ENCODE assay signal across 8 cellular contexts in genomic region chr12:96399919-96400630, GRCh38. TPM values are rescaled to one million over a fixed set of nuclear protein-coding genes. Genes with fewer than 3 reads are reported as not detected.
DNase-seq lines count a peak whose midpoint lies in the region; ATAC-seq and TF ChIP-seq lines count a peak whose summit lies in the region.

TSS of gene CDK17 (minus strand) at chr12:96400439. CDS start at chr12:96334836, 65,603 bp downstream.

- no TSS peak for BruUV-seq in PC-3 (replicated peaks; lab: Mats Ljungman, UMichigan)

- no peaks in the 10 kb centered on the region for H3K9me2 ChIP-seq in PC-3 (replicated peaks; ENCODE audit: low read length)

- POLR2A ChIA-PET in PC-3 (lab: Charles Lee; ENCODE audit: unreplicated experiment), result no interaction called here

- intact Hi-C loops in PC-3 (cut with micrococcal nuclease), result loop anchor here (1.0 to 5.0 kb wide), 7 partner anchors 53 to 338 kb away; no protein-coding TSS in a partner anchor

- peaks cover 51% of the 10 kb centered on the region for H3K4me1 Mint-ChIP-seq in activated T-cell treated with anti-CD3 and anti-CD28 coated beads, Interleukin-2, amount 50 U/mL, for 24 hours (ENCODE audit: low read depth)

- H3K4me3 Mint-ChIP-seq in activated T-cell treated with anti-CD3 and anti-CD28 coated beads, Interleukin-2, amount 50 U/mL, for 24 hours, result peak within 1 kb of the TSS; percentile 88

- H3K36me3 ChIP-seq in PC-3 (ENCODE audit: low read depth, low read length), result no peaks in the 10 kb centered on the region

- H3K4me2 ChIP-seq in PC-3 (ENCODE audit: low read length), result peak within 1 kb of the TSS; percentile 95

- 0 out of 2 replicates have a peak, but pooled peaks have one; percentile 16 for TF ChIP-seq CTCF in PC-3 (conservative IDR thresholded peaks at IDR 0.05; ENCODE audit: low read depth, low read length)

- peak within 1 kb of the TSS; percentile 93 for H3K9ac ChIP-seq in PC-3 (ENCODE audit: low read length)

- peak within 1 kb of the TSS; percentile 94 for H3K27ac Mint-ChIP-seq in activated T-cell treated with anti-CD3 and anti-CD28 coated beads, Interleukin-2, amount 50 U/mL, for 24 hours

- no peaks in the 10 kb centered on the region for H3K27me3 Mint-ChIP-seq in activated T-cell treated with anti-CD3 and anti-CD28 coated beads, Interleukin-2, amount 50 U/mL, for 24 hours

- peak within 1 kb of the TSS; percentile 90 for H3K27ac ChIP-seq in PC-3 (ENCODE audit: low read length)

- peaks cover 23% of the 10 kb centered on the region for H3K36me3 Mint-ChIP-seq in activated T-cell treated with anti-CD3 and anti-CD28 coated beads, Interleukin-2, amount 50 U/mL, for 24 hours (ENCODE audit: low read depth)

- no peaks in the 10 kb centered on the region for H3K27me3 ChIP-seq in PC-3 (ENCODE audit: low read length)

- H3K79me2 ChIP-seq in PC-3 (ENCODE audit: low read length), result peaks cover 48% of the 10 kb centered on the region

- peak; percentile 39 for ATAC-seq in GM21576 (IDR thresholded peaks at IDR 0.05; ENCODE audit: unreplicated experiment)
- ATAC-seq in PC-3, result peak; percentile 65
- peak; percentile 91 for ATAC-seq in esophagus mucosa

- peak within 1 kb of the TSS; percentile 74 for H2AFZ ChIP-seq in PC-3 (ENCODE audit: low read length)

- no peaks in the 10 kb centered on the region for H3F3A ChIP-seq in PC-3 (ENCODE audit: low read length, unreplicated experiment)

- DNase-seq in DMS153 treated with DMSO at 0.1 percent for 48 hours (lab: John Stamatoyannopoulos, UW; ENCODE audit: unreplicated experiment), result peak; percentile 62
- peak; percentile 87 for DNase-seq in Jurkat, Clone E6-1 (ENCODE audit: low read depth, low spot score)
- DNase-seq in PC-3, result peak; percentile 77
- DNase-seq in activated T-cell treated with anti-CD3 and anti-CD28 coated beads, Interleukin-2, amount 50 U/mL, for 24 hours, result peak; percentile 91
- DNase-seq in myocyte (ENCODE audit: low read depth), result peak; percentile 91
- peak; percentile 79 to 87 for DNase-seq in stimulated activated CD8-positive, alpha-beta memory T cell treated with anti-CD3 and anti-CD28 coated beads, Interleukin-7, amount 100 ng/mL, for 4 hours (ENCODE audit: low read depth in 2 of 2)

- H3K4me1 ChIP-seq in PC-3 (ENCODE audit: insufficient read depth, low read length), result peaks cover 27% of the 10 kb centered on the region

- CTCF ChIA-PET in PC-3 (lab: Charles Lee), result interaction anchor here (0.5 to 2.3 kb wide), 12 partner anchors 27 to 342 kb away, joined by 3 to 15 read pairs (median 6); partner anchors contain the start of gene CFAP54

- H4K20me1 ChIP-seq in PC-3 (ENCODE audit: low read length), result peaks cover 39% of the 10 kb centered on the region

- H3K9me3 ChIP-seq in PC-3 (ENCODE audit: low read length), result no peaks in the 10 kb centered on the region

- H3K4me3 ChIP-seq in Jurkat, Clone E6-1 (ENCODE audit: low read length), result peak within 1 kb of the TSS; percentile 83
- peak within 1 kb of the TSS; percentile 82 for H3K4me3 ChIP-seq in PC-3 (ENCODE audit: low read length)

- H3K9me3 Mint-ChIP-seq in activated T-cell treated with anti-CD3 and anti-CD28 coated beads, Interleukin-2, amount 50 U/mL, for 24 hours, result no peaks in the 10 kb centered on the region

RNA-seq across cellular contexts. Expression of gene CDK17, which starts in this region (rescaled TPM):
- polyA plus RNA-seq in Jurkat, Clone E6-1 (2012; ENCODE audit: insufficient read depth, insufficient read length), result 14.6 TPM
- total RNA-seq in PC-3 (2014; rRNA removed) (20.7 and 23.9 TPM in 2 replicates), esophagus mucosa (16.7 TPM), myocyte (69.0 and 73.5 TPM in 2 replicates)
- 15.9 TPM for polyA plus RNA-seq in myocyte (2012)

Comparison
In these comparisons a context has a peak if more than half of its experiments do, and no peak if none do; other contexts are left out.
1. Peak in every context shown above with its lines: DNase-seq, ATAC-seq, H3K4me3 ChIP-seq and H3K27ac ChIP-seq.
2. ATAC-seq: peak in every context shown above with its lines; median percentile 91 in esophagus mucosa; 65 in PC-3; 39 in GM21576.